ENCODE assay signal across 17 cellular contexts in genomic region chr10:121754667-121755066, GRCh38.
DNase-seq lines count a peak whose midpoint lies in the region; ATAC-seq and TF ChIP-seq lines count a peak whose summit lies in the region.
"Had no signal": no experiment of that assay in that cellular context is flagged by ENCODE, and none has a peak within 500 bp of the region (broad histone marks: within the 10 kb centered on the region; RNA-seq: fewer than 3 reads in every experiment).

No MANE protein-coding gene starts in this region.

- H3K9me3 ChIP-seq in PC-3 (ENCODE audit: low read length) (no peaks in the 10 kb centered on the region), uterus (peaks cover 0 to 7% of the 10 kb centered on the region in 2 donors)

- TF ChIP-seq CTCF in PC-3 (conservative IDR thresholded peaks at IDR 0.05; ENCODE audit: low read depth, low read length) = no peak
- TF ChIP-seq CTCF in fibroblast of mammary gland (conservative IDR thresholded peaks at IDR 0.05; ENCODE audit: control insufficient read depth, insufficient read depth, low read depth, low read length) = no peak
- no peak for TF ChIP-seq CTCF in uterus (IDR thresholded peaks at IDR 0.05)
- TF ChIP-seq CTCF in GM23338 (conservative IDR thresholded peaks at IDR 0.05; ENCODE audit: low read depth in 2 of 2) = no peak

- ATAC-seq in GM18517 (IDR thresholded peaks at IDR 0.05; ENCODE audit: unreplicated experiment) = peak; percentile 17
- ATAC-seq in GM21825 (IDR thresholded peaks at IDR 0.05; ENCODE audit: unreplicated experiment) = peak; percentile 36
- peak; percentile 18 for ATAC-seq in PC-3
- ATAC-seq in GM23338 = no peak

- H3K27ac ChIP-seq in PC-3 (ENCODE audit: low read length) (peak overlapping the region; percentile 87), uterus (no peak overlapping the region), GM23338 (ENCODE audit: low read depth) (no peak overlapping the region)

- no peaks in the 10 kb centered on the region for H3K4me1 Mint-ChIP-seq in GM23338

- TF ChIP-seq POLR2A in uterus (IDR thresholded peaks at IDR 0.05) = no peak

- H3K27me3 ChIP-seq in PC-3 (ENCODE audit: low read length) (no peaks in the 10 kb centered on the region), uterus (no peaks in the 10 kb centered on the region), GM23338 (ENCODE audit: insufficient read depth) (no peaks in the 10 kb centered on the region)
- H3K27me3 ChIP-seq: tibial artery had no signal

- H3F3A ChIP-seq in PC-3 (ENCODE audit: low read length, unreplicated experiment) (peaks cover 6% of the 10 kb centered on the region), GM23338 (replicated peaks; ENCODE audit: low read depth) (no peaks in the 10 kb centered on the region)

- CTCF ChIA-PET in PC-3 (lab: Charles Lee) = no interaction called here

- H3K4me3 ChIP-seq in PC-3 (ENCODE audit: low read length) (no peak overlapping the region), fibroblast of mammary gland (ENCODE audit: control insufficient read depth, low read depth, low read length) (no peak overlapping the region), uterus (no peak overlapping the region), GM23338 (no peak overlapping the region)
- H3K4me3 ChIP-seq: PC-9, tibial artery had no signal

- no peak overlapping the region for H3K9ac ChIP-seq in PC-3 (ENCODE audit: low read length)

- H3K4me3 Mint-ChIP-seq in GM23338 = no peak overlapping the region
- H3K4me3 Mint-ChIP-seq: CD4-positive, alpha-beta memory T cell; neural crest cell had no signal

- DNase-seq in PC-3 = no peak
- peak; percentile 5 for DNase-seq in fibroblast of mammary gland (ENCODE audit: low read depth)
- DNase-seq in posterior cingulate gyrus = no peak
- no peak for DNase-seq in uterus
- DNase-seq in NCI-H446 (lab: John Stamatoyannopoulos, UW) = no peak
- no peak for DNase-seq in GM23338 (ENCODE audit: low spot score)
- DNase-seq: activated CD4-positive, alpha-beta T cell treated with anti-CD3 and anti-CD28 coated beads, Interleukin-2, amount 50 U/mL, for 4 hours; anterior cingulate cortex; CD4-positive, alpha-beta memory T cell; effector CD4-positive, alpha-beta T cell; NCI-H1048; stimulated activated CD4-positive, alpha-beta T cell treated with anti-CD3 and anti-CD28 coated beads, Interleukin-12 subunit alpha, Interleukin-12 subunit beta, amount 100 ng/mL, for 4 hours; tibial artery had no signal

- H3K9me2 ChIP-seq in PC-3 (replicated peaks; ENCODE audit: low read length) (no peaks in the 10 kb centered on the region), GM23338 (ENCODE audit: insufficient read depth) (no peaks in the 10 kb centered on the region)

- H3K79me2 ChIP-seq in PC-3 (ENCODE audit: low read length) (no peaks in the 10 kb centered on the region), GM23338 (replicated peaks; ENCODE audit: insufficient read depth) (no peaks in the 10 kb centered on the region)

- no TSS peak for BruUV-seq in PC-3 (replicated peaks; lab: Mats Ljungman, UMichigan)

- H3K36me3 ChIP-seq in PC-3 (ENCODE audit: low read depth, low read length) (peaks cover 6% of the 10 kb centered on the region; the same call in 1 of the 2 replicates), uterus (no peaks in the 10 kb centered on the region), GM23338 (ENCODE audit: insufficient read depth) (peaks cover 15% of the 10 kb centered on the region)

- intact Hi-C loops in PC-3 (cut with micrococcal nuclease) (no loop called here), posterior cingulate gyrus (cut with DNase I) (no loop called here), uterus (cut with DNase I; ENCODE audit: low total_unique reads) (no loop called here)

- H2AFZ ChIP-seq in PC-3 (ENCODE audit: low read length) = no peak overlapping the region
- no peak overlapping the region for H2AFZ ChIP-seq in GM23338
- H2AFZ ChIP-seq: PC-9 had no signal

- peaks cover 6% of the 10 kb centered on the region for H3K27me3 Mint-ChIP-seq in GM23338 (ENCODE audit: insufficient read depth, low read depth, poor library complexity)
- H3K27me3 Mint-ChIP-seq: CD4-positive, alpha-beta memory T cell had no signal

- no peaks in the 10 kb centered on the region for H4K20me1 ChIP-seq in PC-3 (ENCODE audit: low read length)
- H4K20me1 ChIP-seq in GM23338 (replicated peaks; ENCODE audit: insufficient read depth) = no peaks in the 10 kb centered on the region

- H3K36me3 Mint-ChIP-seq in GM23338 (ENCODE audit: low read depth) = peaks cover 63% of the 10 kb centered on the region

- peaks cover 48% of the 10 kb centered on the region for H3K9me3 Mint-ChIP-seq in GM23338

- H3K4me2 ChIP-seq in PC-3 (ENCODE audit: low read length) (peak overlapping the region; percentile 37; the same call in 1 of the 2 replicates), GM23338 (no peak overlapping the region)
- H3K4me2 ChIP-seq: PC-9 had no signal

- POLR2A ChIA-PET in PC-3 (lab: Charles Lee; ENCODE audit: unreplicated experiment) = interaction anchor here (0.7 kb wide), 1 partner anchor 173 kb away, joined by 3 read pairs; the partner anchor contains the start of gene ATE1

- peaks cover 18% of the 10 kb centered on the region for H3K4me1 ChIP-seq in PC-3 (ENCODE audit: insufficient read depth, low read length)
- H3K4me1 ChIP-seq in uterus = no peaks in the 10 kb centered on the region
- no peaks in the 10 kb centered on the region for H3K4me1 ChIP-seq in GM23338 (ENCODE audit: insufficient read depth)

- no peak overlapping the region for H3K27ac Mint-ChIP-seq in GM23338
- H3K27ac Mint-ChIP-seq: CD4-positive, alpha-beta memory T cell had no signal

TF ChIP-seq in GM23338, 12 proteins besides CTCF, POLR2A, EP300 and RAD21 (continues in another document):
- TF ChIP-seq ZNF331 (CRISPR knock-in tag; IDR thresholded peaks at IDR 0.05; ENCODE audit: low read depth) (no peak), CREB1 (CRISPR knock-in tag; IDR thresholded peaks at IDR 0.05; ENCODE audit: low read depth) (no peak), NANOG (IDR thresholded peaks at IDR 0.05; ENCODE audit: borderline replicate concordance) (no peak), POLR2AphosphoS5 (IDR thresholded peaks at IDR 0.05; ENCODE audit: low read depth) (no peak), STAT1 (IDR thresholded peaks at IDR 0.05; ENCODE audit: unreplicated experiment) (no peak), ZNF114 (CRISPR knock-in tag; IDR thresholded peaks at IDR 0.05) (no peak), EZH2phosphoT487 (IDR thresholded peaks at IDR 0.05; ENCODE audit: unreplicated experiment) (no peak), ETS1 (IDR thresholded peaks at IDR 0.05) (no peak)
- TF ChIP-seq, protein P1, sequence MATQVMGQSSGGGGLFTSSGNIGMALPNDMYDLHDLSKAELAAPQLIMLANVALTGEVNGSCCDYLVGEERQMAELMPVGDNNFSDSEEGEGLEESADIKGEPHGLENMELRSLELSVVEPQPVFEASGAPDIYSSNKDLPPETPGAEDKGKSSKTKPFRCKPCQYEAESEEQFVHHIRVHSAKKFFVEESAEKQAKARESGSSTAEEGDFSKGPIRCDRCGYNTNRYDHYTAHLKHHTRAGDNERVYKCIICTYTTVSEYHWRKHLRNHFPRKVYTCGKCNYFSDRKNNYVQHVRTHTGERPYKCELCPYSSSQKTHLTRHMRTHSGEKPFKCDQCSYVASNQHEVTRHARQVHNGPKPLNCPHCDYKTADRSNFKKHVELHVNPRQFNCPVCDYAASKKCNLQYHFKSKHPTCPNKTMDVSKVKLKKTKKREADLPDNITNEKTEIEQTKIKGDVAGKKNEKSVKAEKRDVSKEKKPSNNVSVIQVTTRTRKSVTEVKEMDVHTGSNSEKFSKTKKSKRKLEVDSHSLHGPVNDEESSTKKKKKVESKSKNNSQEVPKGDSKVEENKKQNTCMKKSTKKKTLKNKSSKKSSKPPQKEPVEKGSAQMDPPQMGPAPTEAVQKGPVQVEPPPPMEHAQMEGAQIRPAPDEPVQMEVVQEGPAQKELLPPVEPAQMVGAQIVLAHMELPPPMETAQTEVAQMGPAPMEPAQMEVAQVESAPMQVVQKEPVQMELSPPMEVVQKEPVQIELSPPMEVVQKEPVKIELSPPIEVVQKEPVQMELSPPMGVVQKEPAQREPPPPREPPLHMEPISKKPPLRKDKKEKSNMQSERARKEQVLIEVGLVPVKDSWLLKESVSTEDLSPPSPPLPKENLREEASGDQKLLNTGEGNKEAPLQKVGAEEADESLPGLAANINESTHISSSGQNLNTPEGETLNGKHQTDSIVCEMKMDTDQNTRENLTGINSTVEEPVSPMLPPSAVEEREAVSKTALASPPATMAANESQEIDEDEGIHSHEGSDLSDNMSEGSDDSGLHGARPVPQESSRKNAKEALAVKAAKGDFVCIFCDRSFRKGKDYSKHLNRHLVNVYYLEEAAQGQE (IDR thresholded peaks at IDR 0.05; ENCODE audit: unreplicated experiment) = no peak
